Comparison of ENCODE assay signal across 1 cellular context in the genomic region with DNA sequence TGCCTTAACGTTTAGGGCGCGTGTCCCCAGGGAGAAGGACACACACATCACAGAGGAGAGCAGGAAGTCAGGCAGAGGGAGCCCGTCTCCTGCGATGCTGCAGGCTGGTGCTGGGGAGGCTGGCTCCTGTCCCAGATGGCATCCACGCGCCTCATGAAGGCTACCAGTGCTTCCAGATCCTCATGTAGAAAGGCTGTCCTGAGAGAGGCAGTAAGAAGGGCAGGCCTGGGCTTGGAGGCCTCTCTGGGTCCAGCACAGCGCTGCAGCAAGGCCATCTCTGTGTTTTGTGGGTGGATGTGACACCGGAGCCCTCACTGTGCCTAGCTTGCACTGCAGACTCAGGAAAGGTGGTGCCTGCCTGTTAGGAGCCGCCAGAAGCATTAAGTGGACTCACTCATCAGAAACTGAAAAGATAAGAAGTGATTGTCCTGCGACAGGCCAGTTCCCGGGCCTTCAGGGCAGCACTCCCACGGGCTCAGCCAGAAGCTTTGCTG.
TF ChIP-seq lines count a peak whose summit lies in the region.

No MANE protein-coding gene starts in this region.

TF ChIP-seq in WTC11, 78 proteins besides CTCF, POLR2A, EP300 and RAD21 (continued from another document):
- TF ChIP-seq, protein P1, sequence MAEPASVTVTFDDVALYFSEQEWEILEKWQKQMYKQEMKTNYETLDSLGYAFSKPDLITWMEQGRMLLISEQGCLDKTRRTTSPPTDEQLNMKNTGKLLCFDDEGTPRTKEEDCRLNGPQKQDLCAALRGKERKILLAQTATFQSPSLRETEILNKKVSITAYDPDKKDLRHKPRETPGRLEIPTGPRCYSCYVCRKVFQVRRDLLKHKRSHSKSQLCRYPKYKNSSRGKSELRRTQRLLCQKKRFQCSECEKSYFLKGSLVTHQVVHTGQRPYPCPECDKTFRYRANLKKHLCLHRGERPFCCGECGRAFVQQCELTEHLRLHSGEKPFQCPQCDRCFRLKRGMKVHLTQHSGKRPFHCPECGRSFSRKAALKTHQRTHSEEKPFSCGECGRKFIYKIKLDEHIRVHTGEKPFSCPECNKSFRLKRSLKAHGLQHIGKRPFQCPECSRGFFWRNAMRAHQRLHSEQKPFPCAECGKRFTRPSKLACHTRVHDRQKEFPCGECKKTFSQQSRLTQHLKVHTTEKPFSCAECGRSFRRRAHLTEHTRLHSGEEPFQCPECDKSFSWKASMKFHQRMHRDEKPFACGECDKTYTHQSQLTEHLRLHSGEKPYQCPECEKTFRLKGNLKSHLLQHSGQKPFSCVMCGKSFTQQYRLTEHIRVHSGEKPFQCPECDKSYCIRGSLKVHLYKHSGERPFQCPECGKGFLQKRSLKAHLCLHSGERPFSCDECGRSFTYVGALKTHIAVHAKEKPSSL (CRISPR knock-in tag; conservative IDR thresholded peaks at IDR 0.05), result no peak
